ENCODE assay signal across 12 cellular contexts in genomic region chr19:48613024-48613851, GRCh38. TPM values are rescaled to one million over a fixed set of nuclear protein-coding genes. Genes with fewer than 3 reads are reported as not detected.
DNase-seq lines count a peak whose midpoint lies in the region; ATAC-seq and TF ChIP-seq lines count a peak whose summit lies in the region.
"Had no signal": no experiment of that assay in that cellular context is flagged by ENCODE, and none has a peak within 500 bp of the region (broad histone marks: within the 10 kb centered on the region; RNA-seq: fewer than 3 reads in every experiment).

No MANE protein-coding gene starts in this region.

- H3K27me3 ChIP-seq in duodenal mucosa (ENCODE audit: control insufficient read depth in 1 of 2, insufficient read depth in 2 of 2, low read length in 2 of 2) = no peaks in the 10 kb centered on the region
- no peaks in the 10 kb centered on the region for H3K27me3 ChIP-seq in osteoblast (ENCODE audit: insufficient read depth, low read length)

- no peak overlapping the region for H2AFZ ChIP-seq in osteoblast (ENCODE audit: low read length)

- ATAC-seq in GM21423 (IDR thresholded peaks at IDR 0.05; ENCODE audit: unreplicated experiment) = no peak
- ATAC-seq in HG02840 (IDR thresholded peaks at IDR 0.05; ENCODE audit: low FRiP score, unreplicated experiment) = no peak

- in situ Hi-C loops in KBM-7 (cut with MboI; ENCODE audit: low pct_unique_long_range_greater_than_20kb, low sequenced_read_pairs) = no loop called here

- no peak for TF ChIP-seq CTCF in C4-2B (conservative IDR thresholded peaks at IDR 0.05)
- TF ChIP-seq CTCF in osteoblast (IDR thresholded peaks at IDR 0.05; ENCODE audit: extremely low read depth, low read depth, low read length) = no peak

- H3K79me2 ChIP-seq in osteoblast (ENCODE audit: insufficient read depth, low read length) = peaks cover 29% of the 10 kb centered on the region

- peaks cover 34% of the 10 kb centered on the region for H4K20me1 ChIP-seq in osteoblast (ENCODE audit: insufficient read depth, low read length)

- H3K4me1 ChIP-seq in duodenal mucosa (ENCODE audit: control insufficient read depth in 1 of 2, insufficient read depth in 2 of 2, low read length in 2 of 2) (peaks cover 32 to 49% of the 10 kb centered on the region in 2 donors), osteoblast (ENCODE audit: insufficient read depth, low read length) (peaks cover 15% of the 10 kb centered on the region)

- peak overlapping the region; percentile 91 to 92 for H3K9ac ChIP-seq in duodenal mucosa (ENCODE audit: low read depth in 1 of 2, low read length in 2 of 2)

- no peaks in the 10 kb centered on the region for H3K9me3 ChIP-seq in duodenal mucosa (ENCODE audit: control insufficient read depth in 1 of 2, low read length in 2 of 2)
- no peaks in the 10 kb centered on the region for H3K9me3 ChIP-seq in osteoblast (ENCODE audit: low read depth, low read length)

- peak; percentile 21 for DNase-seq in KBM-7
- DNase-seq in osteoblast (ENCODE audit: insufficient read length, low spot score, missing footprints) = peak; percentile 77
- no peak for DNase-seq in ureter (ENCODE audit: low spot score)
- no peak for DNase-seq in stimulated activated CD4-positive, alpha-beta T cell treated with anti-CD3 and anti-CD28 coated beads, Interleukin-15, amount 100 ng/mL, for 24 hours
- DNase-seq: activated CD4-positive, alpha-beta T cell treated with anti-CD3 and anti-CD28 coated beads for 4 hours; HCEC 1CT; NCI-H2081 had no signal

- H3K36me3 ChIP-seq in duodenal mucosa (ENCODE audit: control insufficient read depth in 1 of 2, insufficient read depth in 2 of 2, low read length in 2 of 2) (peaks cover 27 to 42% of the 10 kb centered on the region in 2 donors), osteoblast (ENCODE audit: insufficient read depth, low read length) (peaks cover 32% of the 10 kb centered on the region)

- H3K4me3 ChIP-seq in duodenal mucosa (ENCODE audit: low read depth in 1 of 2, low read length in 2 of 2) (peak overlapping the region; percentile 75 to 76), osteoblast (ENCODE audit: insufficient read depth, low read length) (no peak overlapping the region)

- H3K4me2 ChIP-seq in osteoblast (ENCODE audit: insufficient read depth, low read length) = no peak overlapping the region

- peak overlapping the region; percentile 3; the same call in 1 of the 2 replicates for H3K27ac ChIP-seq in C4-2B
- peak overlapping the region; percentile 92 for H3K27ac ChIP-seq in duodenal mucosa (ENCODE audit: low read depth, low read length)
- H3K27ac ChIP-seq in osteoblast (ENCODE audit: low read depth, low read length) = no peak overlapping the region

RNA-seq across cellular contexts. Expression of gene FAM83E, which starts 1.6 kb away (rescaled TPM):
- total RNA-seq in osteoblast (0.29 TPM in 1 of 2 replicates, not detected in the other), ureter (12.7 TPM)

RNA-seq across cellular contexts. Expression of gene RPL18, which starts 5.7 kb away (rescaled TPM):
- 1,357 and 1,526 TPM in 2 replicates for total RNA-seq in osteoblast
- 1,575 TPM for total RNA-seq in ureter

RNA-seq across cellular contexts. Expression of gene SPHK2, which starts 6.1 kb away (rescaled TPM):
- 13.0 and 13.3 TPM in 2 replicates for total RNA-seq in osteoblast
- 27.6 TPM for total RNA-seq in ureter

RNA-seq across cellular contexts. Expression of gene SPACA4, which starts 6.7 kb away (rescaled TPM):
- total RNA-seq in osteoblast (not detected in 2 replicates), ureter (not detected)
- total RNA-seq: RPMI7951 had no signal

RNA-seq across cellular contexts. Expression of gene DBP, which starts 23.9 kb away (rescaled TPM):
- total RNA-seq in osteoblast (14.5 and 18.3 TPM in 2 replicates), ureter (12.7 TPM)

Comparison
In these comparisons a context has a peak if more than half of its experiments do, and no peak if none do; other contexts are left out.
1. DNase-seq: peak in KBM-7 (single experiment) and osteoblast (single experiment); none in ureter (single experiment) and stimulated activated CD4-positive, alpha-beta T cell treated with anti-CD3 and anti-CD28 coated beads, Interleukin-15, amount 100 ng/mL, for 24 hours (single experiment).
2. RNA of gene FAM83E, which starts 1.6 kb away (total RNA-seq): 12.7 TPM in ureter (single experiment); 0.29 TPM in osteoblast; every median in the first group is over 10 times any median in the second.